In the genomic region with DNA sequence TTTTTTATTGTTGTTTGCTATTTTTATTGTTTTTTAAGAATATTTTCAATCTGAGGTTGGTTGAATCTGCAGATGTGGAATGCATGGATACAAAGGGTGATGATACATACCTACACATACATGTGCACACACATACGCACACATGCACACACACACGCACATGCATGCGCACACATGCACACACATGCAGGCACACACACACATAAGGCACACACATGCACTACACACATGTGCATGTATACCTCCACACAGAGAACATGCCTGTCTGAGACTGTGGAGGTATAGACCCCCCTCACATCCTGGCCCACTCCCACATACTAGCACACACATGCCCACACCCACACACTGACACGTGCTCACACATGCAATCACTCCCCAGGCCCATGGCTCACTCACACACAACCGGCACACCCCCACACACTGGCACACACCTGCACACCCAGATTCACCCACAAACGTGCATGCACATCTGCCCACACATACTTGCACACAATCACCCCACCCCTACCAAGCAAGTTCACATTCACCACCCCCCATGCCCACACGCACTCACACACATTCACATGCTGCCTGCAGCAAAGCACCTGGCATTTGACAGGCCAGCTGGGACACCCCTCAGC, we compare ENCODE assay signal across 19 cellular contexts.
A peak's percentile ranks its signal among the peaks of the same experiment; 100 is the strongest.
DNase-seq lines count a peak whose midpoint lies in the region; ATAC-seq, FAIRE-seq and TF ChIP-seq lines count a peak whose summit lies in the region.
"Had no signal": no experiment of that assay in that cellular context is flagged by ENCODE, and none has a peak within 500 bp of the region (broad histone marks: within the 10 kb centered on the region; RNA-seq: fewer than 3 reads in every experiment).

No MANE protein-coding gene starts in this region.

- H3K9me1 ChIP-seq in IMR-90 (ENCODE audit: insufficient read depth, low read length), result 0 out of 2 replicates have a peak, but pooled peaks cover 4% of the 10 kb centered on the region

- H2AFZ ChIP-seq in IMR-90 (replicated peaks; ENCODE audit: low read length, poor library complexity) (peak overlapping the region; percentile 35), trophoblast cell (ENCODE audit: insufficient read depth, low read length, poor library complexity) (no peak overlapping the region)
- H2AFZ ChIP-seq: GM23338 had no signal

- H2BK5ac ChIP-seq in IMR-90 (ENCODE audit: low read depth, low read length, poor library complexity, severe bottlenecking), result no peak overlapping the region
- no peak overlapping the region for H2BK5ac ChIP-seq in trophoblast cell (ENCODE audit: low read depth, low read length, poor library complexity)

- H4K12ac ChIP-seq in trophoblast cell (ENCODE audit: low read depth, low read length), result no peak overlapping the region

- in situ Hi-C loops in IMR-90 (cut with MboI; ENCODE audit: low sequenced_read_pairs), result no loop called here

- H3K79me1 ChIP-seq in IMR-90 (ENCODE audit: low read depth in 1 of 2, low read length in 2 of 2) (no peaks in the 10 kb centered on the region), trophoblast cell (ENCODE audit: low read length) (no peaks in the 10 kb centered on the region)

- CTCF ChIA-PET in IMR-90 (lab: Yijun Ruan, JAX), result no interaction called here

- TF ChIP-seq RAD21 in IMR-90 (IDR thresholded peaks at IDR 0.05; ENCODE audit: low read length), result no peak

- H3K9me3 ChIP-seq in BLaER1 treated with 17β-estradiol and CSF1 and Interleukin-3, amounts not matched to agents 10 nM and 100 nM (replicated peaks in 1 of 11), result no peaks in the 10 kb centered on the region
- H3K9me3 ChIP-seq in IMR-90 (ENCODE audit: control insufficient read depth, insufficient read depth, low read length) (no peaks in the 10 kb centered on the region), trophoblast cell (ENCODE audit: insufficient read depth, low read depth, low read length) (peaks cover 3% of the 10 kb centered on the region)
- H3K9me3 ChIP-seq: Caco-2 had no signal

- peak overlapping the region in 7 of 11 experiments; percentile 20 to 96 (median 92); a peak in 8 of 22 replicates for H3K4me2 ChIP-seq in BLaER1 treated with 17β-estradiol and CSF1 and Interleukin-3, amounts not matched to agents 10 nM and 100 nM
- H3K4me2 ChIP-seq in IMR-90 (ENCODE audit: low read depth, low read length) (no peak overlapping the region), trophoblast cell (ENCODE audit: low read length) (no peak overlapping the region)
- H3K4me2 ChIP-seq: GM23338 had no signal

- DNase-seq in IMR-90 (no peak), trophoblast cell (no peak), NCI-H2171 (lab: John Stamatoyannopoulos, UW) (no peak), activated T-cell treated with anti-CD3 and anti-CD28 coated beads for 4 hours (no peak)
- DNase-seq: Caco-2; CD4-positive, alpha-beta memory T cell; HCEC 1CT; NCI-H1105 treated with DMSO at 0.1 percent for 48 hours; NCI-H1694; NCI-H446; NCI-H526; OCI-M1 had no signal

- H3K4me3 ChIP-seq in BLaER1 treated with 17β-estradiol and CSF1 and Interleukin-3, amounts not matched to agents 10 nM and 100 nM, result no peak overlapping the region
- no peak overlapping the region for H3K4me3 ChIP-seq in IMR-90 (ENCODE audit: insufficient read depth, low read depth, low read length)
- H3K4me3 ChIP-seq in trophoblast cell (ENCODE audit: low read depth, low read length), result no peak overlapping the region
- H3K4me3 ChIP-seq: GM23338 had no signal

- TF ChIP-seq POLR2A in IMR-90 (IDR thresholded peaks at IDR 0.05; ENCODE audit: low read depth, low read length), result no peak

- no peak overlapping the region for H3K23ac ChIP-seq in IMR-90 (ENCODE audit: low read depth, low read length)
- peak overlapping the region; percentile 91 for H3K23ac ChIP-seq in trophoblast cell (ENCODE audit: low read length)

- no peak overlapping the region for H2BK12ac ChIP-seq in trophoblast cell (ENCODE audit: low read length)

- BruUV-seq in IMR-90 (replicated peaks; lab: Mats Ljungman, UMichigan), result no TSS peak

- ATAC-seq in IMR-90 (ENCODE audit: low read depth) (no peak), HG03460 (IDR thresholded peaks at IDR 0.05; ENCODE audit: unreplicated experiment) (no peak)
- ATAC-seq: GM23338 had no signal

- H3K79me2 ChIP-seq in trophoblast cell (ENCODE audit: control insufficient read depth, insufficient read depth, low read length, poor library complexity), result no peaks in the 10 kb centered on the region

- H4K5ac ChIP-seq in IMR-90 (ENCODE audit: low read depth, low read length), result no peak overlapping the region

- H2BK15ac ChIP-seq in IMR-90 (ENCODE audit: low read depth, low read length), result no peak overlapping the region

- peaks cover 38 to 94% (median 87%) of the 10 kb centered on the region in 10 experiments for H3K4me1 ChIP-seq in BLaER1 treated with 17β-estradiol and CSF1 and Interleukin-3, amounts not matched to agents 10 nM and 100 nM
- H3K4me1 ChIP-seq in IMR-90 (ENCODE audit: control insufficient read depth, insufficient read depth, low read length) (no peaks in the 10 kb centered on the region), trophoblast cell (ENCODE audit: control insufficient read depth in 1 of 2, insufficient read depth in 2 of 2, low read length in 2 of 2) (no peaks in the 10 kb centered on the region)
- H3K4me1 ChIP-seq: Caco-2 had no signal

- no peak overlapping the region for H4K8ac ChIP-seq in IMR-90 (ENCODE audit: low read depth in 2 of 2, low read length in 2 of 2)
- H4K8ac ChIP-seq in trophoblast cell (ENCODE audit: low read depth, low read length), result no peak overlapping the region

- FAIRE-seq in endometrium (lab: Jason Lieb, UNC), result peak; percentile 23
- FAIRE-seq: G401.6, GM18507, RCC 7860 had no signal

- dilution Hi-C loops in IMR-90 (cut with HindIII; ENCODE audit: low sequenced_read_pairs, unreplicated experiment), result no loop called here

- H2BK120ac ChIP-seq in IMR-90 (ENCODE audit: low read depth, low read length) (no peak overlapping the region), trophoblast cell (ENCODE audit: insufficient read depth, low read length, poor library complexity) (no peak overlapping the region)

- H3K27me3 ChIP-seq in BLaER1 treated with 17β-estradiol and CSF1 and Interleukin-3, amounts not matched to agents 10 nM and 100 nM, result peaks cover 7 to 76% (median 30%) of the 10 kb centered on the region in 11 experiments; a peak in 19 of 22 replicates
- H3K27me3 ChIP-seq in IMR-90 (ENCODE audit: control insufficient read depth, insufficient read depth, low read length) (peaks cover 43% of the 10 kb centered on the region), trophoblast cell (ENCODE audit: insufficient read depth, low read length) (no peaks in the 10 kb centered on the region)

- no peak overlapping the region for H3K27ac ChIP-seq in BLaER1 treated with 17β-estradiol and CSF1 and Interleukin-3, amounts not matched to agents 10 nM and 100 nM
- H3K27ac ChIP-seq in IMR-90 (ENCODE audit: insufficient read depth, low read length) (no peak overlapping the region), trophoblast cell (ENCODE audit: low read depth, low read length) (no peak overlapping the region)

- no peak overlapping the region for H3K9ac ChIP-seq in BLaER1 treated with 17β-estradiol and CSF1 and Interleukin-3, amounts not matched to agents 10 nM and 100 nM
- H3K9ac ChIP-seq in IMR-90 (ENCODE audit: low read depth, low read length), result no peak overlapping the region
- H3K9ac ChIP-seq in trophoblast cell (ENCODE audit: low read length), result no peak overlapping the region

- no peak overlapping the region for H3K56ac ChIP-seq in IMR-90 (ENCODE audit: extremely low read depth, insufficient read depth, low read length)

- peak overlapping the region; percentile 0 for H2AK9ac ChIP-seq in IMR-90 (replicated peaks; ENCODE audit: low read depth, low read length, poor library complexity)

- no peak for TF ChIP-seq CTCF in IMR-90 (conservative IDR thresholded peaks at IDR 0.05; ENCODE audit: low read depth, low read length)

- intact Hi-C loops in IMR-90 (cut with micrococcal nuclease), result no loop called here

- no peak overlapping the region for H3K14ac ChIP-seq in IMR-90 (replicated peaks; ENCODE audit: low read depth, low read length)
- H3K14ac ChIP-seq in trophoblast cell (ENCODE audit: low read length), result no peak overlapping the region

- no peak overlapping the region for H2BK20ac ChIP-seq in IMR-90 (ENCODE audit: low read depth, low read length)

- no peak overlapping the region for H3K18ac ChIP-seq in IMR-90 (ENCODE audit: low read depth, low read length)
- H3K18ac ChIP-seq in trophoblast cell (ENCODE audit: low read length), result no peak overlapping the region

- H3K36me3 ChIP-seq in BLaER1 treated with 17β-estradiol and CSF1 and Interleukin-3, amounts not matched to agents 10 nM and 100 nM, result no peaks in the 10 kb centered on the region
- H3K36me3 ChIP-seq in IMR-90 (ENCODE audit: control insufficient read depth, insufficient read depth, low read length) (no peaks in the 10 kb centered on the region), trophoblast cell (ENCODE audit: control insufficient read depth in 1 of 2, insufficient read depth in 2 of 2, low read length in 2 of 2) (no peaks in the 10 kb centered on the region)

- H2AK5ac ChIP-seq in IMR-90 (ENCODE audit: low read depth, low read length), result no peak overlapping the region
- no peak overlapping the region for H2AK5ac ChIP-seq in trophoblast cell (ENCODE audit: low read length)

- POLR2A ChIA-PET in IMR-90 (lab: Charles Lee; ENCODE audit: unreplicated experiment), result no interaction called here

- no peak overlapping the region for H4K91ac ChIP-seq in IMR-90 (ENCODE audit: insufficient read depth, low read depth, low read length)
- H4K91ac ChIP-seq in trophoblast cell (ENCODE audit: low read depth, low read length), result no peak overlapping the region

- H4K20me1 ChIP-seq in BLaER1 treated with 17β-estradiol and CSF1 and Interleukin-3, amounts not matched to agents 10 nM and 100 nM, result peaks cover 0 to 80% (median 46%) of the 10 kb centered on the region in 11 experiments; a peak in 16 of 22 replicates
- no peaks in the 10 kb centered on the region for H4K20me1 ChIP-seq in IMR-90 (ENCODE audit: insufficient read depth, low read length)

- H3K4ac ChIP-seq in IMR-90 (ENCODE audit: low read depth, low read length) (no peak overlapping the region), trophoblast cell (ENCODE audit: low read depth, low read length) (no peak overlapping the region)

- WGBS in IMR-90 (ENCODE audit: extremely low coverage in 2 of 2, insufficient read length in 1 of 2), 2 experiments, result 74% methylated on average over 3 of the region's 7 CpGs; no CpG with 5 or more reads in 1 of the 2 experiments
- WGBS in trophoblast cell (ENCODE audit: extremely low coverage, insufficient coverage, insufficient read length), result no CpG with 5 or more reads among the region's 7 CpGs

TF ChIP-seq in IMR-90, 13 proteins besides CTCF, POLR2A, EP300 and RAD21 (continues in another document):
- TF ChIP-seq FOS (IDR thresholded peaks at IDR 0.05; ENCODE audit: low read depth, low read length), result no peak
- no peak for TF ChIP-seq MAFK (IDR thresholded peaks at IDR 0.05; ENCODE audit: low read depth, low read length)
- no peak for TF ChIP-seq CEBPB (IDR thresholded peaks at IDR 0.05; ENCODE audit: low read depth, low read length)
- no peak for TF ChIP-seq MAZ (IDR thresholded peaks at IDR 0.05; ENCODE audit: borderline replicate concordance, low read depth, low read length)
- TF ChIP-seq RFX5 (IDR thresholded peaks at IDR 0.05; ENCODE audit: low read depth, low read length), result no peak
- TF ChIP-seq NFE2L2 (IDR thresholded peaks at IDR 0.05; ENCODE audit: low read depth, low read length), result no peak
- TF ChIP-seq BHLHE40 (IDR thresholded peaks at IDR 0.05; ENCODE audit: low read depth, low read length), result no peak

Comparison
In these comparisons a context has a peak if more than half of its experiments do, and no peak if none do; other contexts are left out.
1. H3K4me2 ChIP-seq: peak in BLaER1 treated with 17β-estradiol and CSF1 and Interleukin-3, amounts not matched to agents 10 nM and 100 nM (7 of 11); none in IMR-90 (single experiment) and trophoblast cell (single experiment).